In the genomic region with DNA sequence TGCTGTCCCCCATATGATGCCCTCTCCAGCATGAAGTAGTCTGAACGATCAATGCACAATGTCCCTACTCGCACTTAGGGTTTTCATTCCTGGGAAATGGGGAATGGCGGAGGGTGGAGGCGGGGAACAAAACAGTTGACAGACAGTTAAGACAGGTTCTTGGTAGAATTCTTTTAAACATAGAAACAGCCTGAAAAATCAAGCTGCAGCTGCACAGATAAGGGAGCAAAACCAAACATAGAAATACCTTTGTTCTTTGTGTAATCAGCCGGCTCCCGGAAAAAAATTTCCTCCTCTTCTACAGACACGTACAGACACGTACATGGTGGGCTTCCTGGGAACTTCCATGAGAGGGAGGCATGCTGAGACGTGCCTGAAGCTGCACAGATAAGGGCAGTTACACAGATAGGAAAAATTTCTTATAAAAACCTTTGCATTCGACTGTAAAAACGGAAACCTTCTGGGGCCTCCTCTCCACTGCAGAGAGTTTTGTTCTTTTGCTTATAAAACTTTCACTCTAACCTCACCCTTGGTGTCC, we compare ENCODE assay signal across 17 cellular contexts.
"Had no signal": no experiment of that assay in that cellular context is flagged by ENCODE, and none has a peak within 500 bp of the region (broad histone marks: within the 10 kb centered on the region; RNA-seq: fewer than 3 reads in every experiment).

No MANE protein-coding gene starts in this region.

- H3K4me3 ChIP-seq: gastrocnemius medialis, left ventricle myocardium inferior, psoas muscle, stomach, upper lobe of right lung had no signal

- H3K27me3 Mint-ChIP-seq: activated CD4-positive, alpha-beta T cell treated with anti-CD3 and anti-CD28 coated beads for 36 hours; activated CD8-positive, alpha-beta memory T cell treated with anti-CD3 and anti-CD28 coated beads, Interleukin-2, amount 10 ng/mL, durations not matched to agents 7 days and 5 days; activated naive CD8-positive, alpha-beta T cell; brain; memory B cell had no signal

- H3K36me3 Mint-ChIP-seq: activated CD8-positive, alpha-beta memory T cell treated with anti-CD3 and anti-CD28 coated beads, Interleukin-2, amount 10 ng/mL, durations not matched to agents 7 days and 5 days; activated naive CD8-positive, alpha-beta T cell; brain; memory B cell; stimulated activated effector memory CD8-positive, alpha-beta T cell treated with anti-CD3 and anti-CD28 coated beads, Interleukin-12 subunit alpha, Interleukin-12 subunit beta, amount 100 ng/mL, for 72 hours had no signal

- DNase-seq: activated CD4-positive, alpha-beta T cell treated with anti-CD3 and anti-CD28 coated beads for 36 hours; activated CD4-positive, alpha-beta T cell treated with anti-CD3 and anti-CD28 coated beads, Interleukin-2, amount 50 U/mL, for 48 hours; activated CD8-positive, alpha-beta memory T cell treated with anti-CD3 and anti-CD28 coated beads, Interleukin-2, amount 10 ng/mL, durations not matched to agents 7 days and 5 days; central memory CD4-positive, alpha-beta T cell; gastrocnemius medialis; kidney; left ventricle myocardium inferior; psoas muscle; stimulated activated CD4-positive, alpha-beta T cell treated with anti-CD3 and anti-CD28 coated beads, Interleukin-4, amount 100 ng/mL, for 24 hours; stomach; upper lobe of right lung had no signal

- H3K4me3 Mint-ChIP-seq: activated CD4-positive, alpha-beta T cell treated with anti-CD3 and anti-CD28 coated beads for 36 hours; activated CD8-positive, alpha-beta memory T cell treated with anti-CD3 and anti-CD28 coated beads, Interleukin-2, amount 10 ng/mL, durations not matched to agents 7 days and 5 days; activated naive CD8-positive, alpha-beta T cell; brain; memory B cell; stimulated activated effector memory CD8-positive, alpha-beta T cell treated with anti-CD3 and anti-CD28 coated beads, Interleukin-12 subunit alpha, Interleukin-12 subunit beta, amount 100 ng/mL, for 72 hours; WTC11 had no signal

- H3K4me1 Mint-ChIP-seq: activated CD4-positive, alpha-beta T cell treated with anti-CD3 and anti-CD28 coated beads for 36 hours; activated CD8-positive, alpha-beta memory T cell treated with anti-CD3 and anti-CD28 coated beads, Interleukin-2, amount 10 ng/mL, durations not matched to agents 7 days and 5 days; memory B cell; stimulated activated effector memory CD8-positive, alpha-beta T cell treated with anti-CD3 and anti-CD28 coated beads, Interleukin-12 subunit alpha, Interleukin-12 subunit beta, amount 100 ng/mL, for 72 hours; WTC11 had no signal

- H3K27ac Mint-ChIP-seq: activated CD4-positive, alpha-beta T cell treated with anti-CD3 and anti-CD28 coated beads for 36 hours; activated CD8-positive, alpha-beta memory T cell treated with anti-CD3 and anti-CD28 coated beads, Interleukin-2, amount 10 ng/mL, durations not matched to agents 7 days and 5 days; activated naive CD8-positive, alpha-beta T cell; brain; memory B cell; stimulated activated effector memory CD8-positive, alpha-beta T cell treated with anti-CD3 and anti-CD28 coated beads, Interleukin-12 subunit alpha, Interleukin-12 subunit beta, amount 100 ng/mL, for 72 hours; WTC11 had no signal

- ATAC-seq: activated CD4-positive, alpha-beta T cell treated with anti-CD3 and anti-CD28 coated beads for 36 hours; activated CD8-positive, alpha-beta memory T cell treated with anti-CD3 and anti-CD28 coated beads, Interleukin-2, amount 10 ng/mL, durations not matched to agents 7 days and 5 days; gastrocnemius medialis; psoas muscle; sciatic nerve; stimulated activated effector memory CD8-positive, alpha-beta T cell treated with anti-CD3 and anti-CD28 coated beads, Interleukin-12 subunit alpha, Interleukin-12 subunit beta, amount 100 ng/mL, for 72 hours; upper lobe of right lung; WTC11 had no signal
